ENCODE assay signal across 23 cellular contexts in the genomic region with DNA sequence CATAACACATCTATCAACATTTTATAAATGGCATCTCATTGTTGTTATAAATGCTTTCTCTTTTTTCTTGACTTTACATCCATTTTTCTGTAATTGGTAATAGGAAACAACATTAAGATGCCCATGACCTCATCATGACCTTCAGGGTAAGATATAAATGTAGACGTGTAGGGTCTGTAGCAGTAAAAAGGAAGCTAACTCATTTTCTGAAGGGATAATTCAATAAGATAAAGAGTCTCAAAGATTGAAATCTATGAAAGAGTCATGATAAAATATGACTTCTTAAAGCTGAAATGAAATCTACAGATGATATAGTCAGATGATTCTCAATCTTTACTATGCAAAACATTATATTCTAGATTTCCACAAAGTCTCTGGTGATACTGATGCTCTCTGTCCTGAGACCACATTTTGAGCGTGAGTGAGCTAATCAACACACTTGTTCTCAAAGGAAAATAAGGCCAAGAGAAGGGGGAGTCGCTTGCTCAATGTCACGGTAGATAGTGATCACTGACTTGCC.
"Had no signal": no experiment of that assay in that cellular context is flagged by ENCODE, and none has a peak within 500 bp of the region (broad histone marks: within the 10 kb centered on the region; RNA-seq: fewer than 3 reads in every experiment).

No MANE protein-coding gene starts in this region.

- ATAC-seq: stimulated activated effector memory CD8-positive, alpha-beta T cell treated with anti-CD3 and anti-CD28 coated beads, Interleukin-12 subunit alpha, Interleukin-12 subunit beta, amount 100 ng/mL, for 72 hours; stimulated activated memory B cell treated with anti-CD40 and anti-IgM and Interleukin-4, amounts not matched to agents 10 μg/mL and 1 μg/mL and 100 μg/mL, for 72 hours; stimulated activated naive B cell treated with anti-CD40 and anti-IgM and Interleukin-4, amounts not matched to agents 10 μg/mL and 1 μg/mL and 100 μg/mL, for 72 hours; stimulated activated naive CD8-positive, alpha-beta T cell treated with anti-CD3 and anti-CD28 coated beads, Interleukin-15, amount 100 ng/mL, for 72 hours; stimulated activated naive CD8-positive, alpha-beta T cell treated with anti-CD3 and anti-CD28 coated beads, Interleukin-15, Interleukin-2, amounts not matched to agents 100 U/mL and 50 U/mL, for 24 hours; upper lobe of right lung had no signal

- DNase-seq: stimulated activated CD4-positive, alpha-beta T cell treated with anti-CD3 and anti-CD28 coated beads, Interleukin-2, amount 100 ng/mL, for 48 hours; stimulated activated CD4-positive, alpha-beta T cell treated with anti-CD3 and anti-CD28 coated beads, Interleukin-4, amount 100 ng/mL, for 1 hour; stimulated activated CD4-positive, alpha-beta T cell treated with anti-CD3 and anti-CD28 coated beads, Interleukin-4, amount 100 ng/mL, for 24 hours; stimulated activated CD4-positive, alpha-beta T cell treated with anti-CD3 and anti-CD28 coated beads, Interleukin-4, amount 100 ng/mL, for 4 hours; stimulated activated CD8-positive, alpha-beta memory T cell treated with anti-CD3 and anti-CD28 coated beads, Interleukin-4, amount 100 ng/mL, for 48 hours; stimulated activated naive B cell treated with anti-CD40 and anti-IgM and Interleukin-4, amounts not matched to agents 10 μg/mL and 1 μg/mL and 100 μg/mL, for 72 hours; stimulated activated naive CD4-positive, alpha-beta T cell; stimulated activated naive CD4-positive, alpha-beta T cell treated with Interleukin-2 at 50 U/mL for 16 hours; stimulated activated naive CD8-positive, alpha-beta T cell treated with anti-CD3 and anti-CD28 coated beads, Interleukin-15, amount 100 ng/mL, for 72 hours; stimulated activated naive CD8-positive, alpha-beta T cell treated with anti-CD3 and anti-CD28 coated beads, Interleukin-15, Interleukin-2, amounts not matched to agents 100 U/mL and 50 U/mL, for 24 hours; stomach; substantia nigra; testis; thyroid gland; tibial artery; transverse colon; trophoblast cell; upper lobe of left lung; upper lobe of right lung; uterus had no signal

- FAIRE-seq: urothelium cell line had no signal
